8 cellular contexts compared by ENCODE assay signal in the genomic region with DNA sequence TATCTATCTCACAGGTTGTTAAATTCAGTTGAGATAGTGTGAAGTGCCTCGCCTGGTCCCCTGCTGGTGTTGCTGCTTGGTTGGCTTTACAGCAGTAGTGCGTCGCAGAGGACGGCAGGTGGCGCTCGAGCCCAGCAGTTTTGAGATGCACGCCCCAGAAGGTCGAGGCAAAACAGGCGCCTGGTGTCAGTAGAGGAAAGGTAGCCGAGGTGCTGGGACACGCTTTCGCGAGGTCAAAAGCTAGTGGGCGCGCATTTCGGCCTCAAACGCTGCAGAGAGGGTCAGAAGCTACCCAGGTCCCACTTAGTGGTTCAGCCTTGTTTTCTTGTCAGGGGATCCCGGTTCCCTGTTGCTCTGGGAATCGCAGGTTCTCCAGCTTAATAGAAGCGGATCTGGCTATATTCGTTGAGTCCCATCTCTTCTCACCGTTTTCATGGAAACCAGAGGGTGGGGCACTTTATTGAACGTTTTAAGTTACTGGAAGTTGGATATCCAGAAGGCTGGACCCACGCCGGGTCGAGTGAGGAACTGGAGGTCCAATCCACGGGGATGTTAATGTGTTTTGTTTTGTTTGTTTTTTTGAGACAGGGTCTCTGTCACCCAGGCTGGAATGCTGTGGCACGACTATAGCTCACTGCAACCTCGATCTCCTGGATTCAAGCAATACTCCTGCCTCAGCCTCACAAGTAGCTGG. TPM values are rescaled to one million over a fixed set of nuclear protein-coding genes. Genes with fewer than 3 reads are reported as not detected.
DNase-seq lines count a peak whose midpoint lies in the region; ATAC-seq and TF ChIP-seq lines count a peak whose summit lies in the region.

No MANE protein-coding gene starts in this region.

- H3K9me3 ChIP-seq in CD4-positive, alpha-beta T cell (ENCODE audit: control insufficient read depth, low read length), result no peaks in the 10 kb centered on the region
- H3K9me3 ChIP-seq in OCI-LY7 (ENCODE audit: low read length), result 0 out of 2 replicates have a peak, but pooled peaks cover 5% of the 10 kb centered on the region

- peak; percentile 83 for ATAC-seq in CD4-positive, alpha-beta T cell (ENCODE audit: poor library complexity)
- ATAC-seq in GM21423 (IDR thresholded peaks at IDR 0.05; ENCODE audit: unreplicated experiment) (peak; percentile 68), esophagus mucosa (peak; percentile 88)
- ATAC-seq in naive thymus-derived CD8-positive, alpha-beta T cell, result peak; percentile 72 to 80
- peak; percentile 91 for ATAC-seq in stimulated activated memory B cell treated with anti-CD40 and anti-IgM and Interleukin-4, amounts not matched to agents 10 μg/mL and 1 μg/mL and 100 μg/mL, for 72 hours

- H3K27me3 ChIP-seq in CD4-positive, alpha-beta T cell (ENCODE audit: control insufficient read depth, insufficient read depth, low read length), result no peaks in the 10 kb centered on the region

- peak overlapping the region; percentile 69; the same call in 1 of the 2 replicates for H3K4me2 ChIP-seq in OCI-LY7 (ENCODE audit: low read length)

- peak; percentile 96 for TF ChIP-seq CTCF in CD4-positive, alpha-beta T cell (IDR thresholded peaks at IDR 0.05)
- peak; percentile 87 for TF ChIP-seq CTCF in OCI-LY7 (conservative IDR thresholded peaks at IDR 0.05; ENCODE audit: low read length)

- H3K9me3 Mint-ChIP-seq in CD4-positive, alpha-beta T cell, result no peaks in the 10 kb centered on the region
- peaks cover 0 to 4% (median 0%) of the 10 kb centered on the region in 9 donors for H3K9me3 Mint-ChIP-seq in naive thymus-derived CD8-positive, alpha-beta T cell
- peaks cover 7% of the 10 kb centered on the region for H3K9me3 Mint-ChIP-seq in stimulated activated memory B cell treated with anti-CD40 and anti-IgM and Interleukin-4, amounts not matched to agents 10 μg/mL and 1 μg/mL and 100 μg/mL, for 72 hours

- DNase-seq in CD4-positive, alpha-beta T cell, result peak; percentile 83 to 91 (median 88)
- peak; percentile 62 for DNase-seq in KG1 (lab: John Stamatoyannopoulos, UW)
- DNase-seq in OCI-LY7 (ENCODE audit: low spot score), result peak; percentile 90
- DNase-seq in activated T-cell treated with anti-CD3 and anti-CD28 coated beads for 4 hours, result peak; percentile 82
- peak; percentile 79 to 93 (median 88) for DNase-seq in naive thymus-derived CD8-positive, alpha-beta T cell

- no peak overlapping the region for H3K4me3 ChIP-seq in OCI-LY7 (ENCODE audit: low read depth, low read length, poor library complexity, severe bottlenecking)

- peak overlapping the region; percentile 88 for H3K4me3 Mint-ChIP-seq in CD4-positive, alpha-beta T cell
- peak overlapping the region; percentile 68 to 94 (median 88) for H3K4me3 Mint-ChIP-seq in naive thymus-derived CD8-positive, alpha-beta T cell
- H3K4me3 Mint-ChIP-seq in stimulated activated memory B cell treated with anti-CD40 and anti-IgM and Interleukin-4, amounts not matched to agents 10 μg/mL and 1 μg/mL and 100 μg/mL, for 72 hours, result peak overlapping the region; percentile 65

- H3K27me3 Mint-ChIP-seq in CD4-positive, alpha-beta T cell, result no peaks in the 10 kb centered on the region
- H3K27me3 Mint-ChIP-seq in naive thymus-derived CD8-positive, alpha-beta T cell, result peaks cover 0 to 2% (median 0%) of the 10 kb centered on the region in 5 donors
- H3K27me3 Mint-ChIP-seq in stimulated activated memory B cell treated with anti-CD40 and anti-IgM and Interleukin-4, amounts not matched to agents 10 μg/mL and 1 μg/mL and 100 μg/mL, for 72 hours, result no peaks in the 10 kb centered on the region

- CTCF ChIA-PET in CD4-positive, alpha-beta T cell (lab: Charles Lee), result interaction anchor here (0.5 to 4.3 kb wide), 18 partner anchors 8 to 679 kb away, joined by 3 to 38 read pairs (median 4); a partner anchor contains a TSS
- CTCF ChIA-PET in OCI-LY7 (lab: Charles Lee; ENCODE audit: unreplicated experiment), result interaction anchor here (1.0 kb wide), 1 partner anchor 228 kb away, joined by 3 read pairs; no protein-coding TSS in a partner anchor

- peaks cover 5% of the 10 kb centered on the region for H3K36me3 Mint-ChIP-seq in CD4-positive, alpha-beta T cell (ENCODE audit: low read depth)
- H3K36me3 Mint-ChIP-seq in naive thymus-derived CD8-positive, alpha-beta T cell, result peaks cover 3 to 11% (median 4%) of the 10 kb centered on the region in 3 donors
- peaks cover 6% of the 10 kb centered on the region for H3K36me3 Mint-ChIP-seq in stimulated activated memory B cell treated with anti-CD40 and anti-IgM and Interleukin-4, amounts not matched to agents 10 μg/mL and 1 μg/mL and 100 μg/mL, for 72 hours

- no peaks in the 10 kb centered on the region for H3K79me2 ChIP-seq in OCI-LY7 (ENCODE audit: insufficient read depth, low read depth, low read length)

- BruUV-seq in OCI-LY7 (replicated peaks; lab: Mats Ljungman, UMichigan), result no TSS peak

- peak overlapping the region; percentile 24; the same call in 1 of the 2 replicates for H2AFZ ChIP-seq in OCI-LY7 (ENCODE audit: low read length)

- H3K27ac Mint-ChIP-seq in CD4-positive, alpha-beta T cell, result peak overlapping the region; percentile 71
- H3K27ac Mint-ChIP-seq in naive thymus-derived CD8-positive, alpha-beta T cell, result peak overlapping the region; percentile 54 to 96 (median 85)
- no peak overlapping the region for H3K27ac Mint-ChIP-seq in stimulated activated memory B cell treated with anti-CD40 and anti-IgM and Interleukin-4, amounts not matched to agents 10 μg/mL and 1 μg/mL and 100 μg/mL, for 72 hours

- peaks cover 12% of the 10 kb centered on the region for H3K4me1 ChIP-seq in OCI-LY7 (ENCODE audit: insufficient read depth, low read length, poor library complexity, severe bottlenecking)

- H3K27ac ChIP-seq in CD4-positive, alpha-beta T cell (ENCODE audit: low read depth, low read length), result no peak overlapping the region
- H3K27ac ChIP-seq in OCI-LY7 (ENCODE audit: low read depth, low read length, poor library complexity, severe bottlenecking), result no peak overlapping the region

- POLR2A ChIA-PET in CD4-positive, alpha-beta T cell (lab: Charles Lee), result interaction anchor here (2.3 kb wide), 1 partner anchor 11 kb away, joined by 28 read pairs; a partner anchor contains a TSS
- POLR2A ChIA-PET in OCI-LY7 (lab: Charles Lee), result interaction anchor here (0.5 kb wide), 1 partner anchor 603 kb away, joined by 3 read pairs; no protein-coding TSS in a partner anchor
- POLR2A ChIA-PET in naive thymus-derived CD8-positive, alpha-beta T cell (lab: Charles Lee), result interaction anchor here (1.2 to 3.0 kb wide), 4 partner anchors 11 to 603 kb away, joined by 5 to 25 read pairs (median 6); a partner anchor contains a TSS

- H4K20me1 ChIP-seq in OCI-LY7 (ENCODE audit: insufficient read depth, low read length), result no peaks in the 10 kb centered on the region

- intact Hi-C loops in CD4-positive, alpha-beta T cell (cut with DNase I, micrococcal nuclease), result loop anchor here (1.0 to 2.0 kb wide), 7 partner anchors 64 to 595 kb away; a partner anchor contains a TSS
- intact Hi-C loops in OCI-LY7 (cut with micrococcal nuclease; ENCODE audit: unreplicated experiment), result loop anchor here (1.0 to 10.0 kb wide), 4 partner anchors 64 to 316 kb away; a partner anchor contains a TSS

- H3K36me3 ChIP-seq in OCI-LY7 (ENCODE audit: insufficient read depth, low read length), result no peaks in the 10 kb centered on the region

- no peaks in the 10 kb centered on the region for H3K9me2 ChIP-seq in OCI-LY7 (ENCODE audit: insufficient read depth, low read length)

- H3K4me1 Mint-ChIP-seq in CD4-positive, alpha-beta T cell (ENCODE audit: low read depth), result peaks cover 28% of the 10 kb centered on the region
- H3K4me1 Mint-ChIP-seq in naive thymus-derived CD8-positive, alpha-beta T cell, result peaks cover 14 to 23% (median 20%) of the 10 kb centered on the region in 4 donors
- peaks cover 26% of the 10 kb centered on the region for H3K4me1 Mint-ChIP-seq in stimulated activated memory B cell treated with anti-CD40 and anti-IgM and Interleukin-4, amounts not matched to agents 10 μg/mL and 1 μg/mL and 100 μg/mL, for 72 hours

RNA-seq across cellular contexts. Expression of a gene that starts 10.3 kb away (rescaled TPM):
- total RNA-seq in CD4-positive, alpha-beta T cell, result 10 to 100 TPM; 23.3 to 24.3 TPM
- 14.1 and 22.0 TPM in 2 replicates for total RNA-seq in OCI-LY7 (2014; rRNA removed; shearing (Covaris generic))
- total RNA-seq in OCI-LY7 (2022) (27.0 and 31.5 TPM in 2 replicates), esophagus mucosa (12.0 TPM)
- 10 to 100 TPM; 54.2 to 55.7 TPM for total RNA-seq in naive thymus-derived CD8-positive, alpha-beta T cell
- 10 to 100 TPM; 25.2 to 29.2 (median 29.1) TPM for polyA plus RNA-seq in naive thymus-derived CD8-positive, alpha-beta T cell
